23 cellular contexts compared by ENCODE assay signal in genomic region chr1:42866549-42866948, GRCh38.
"Had no signal": no experiment of that assay in that cellular context is flagged by ENCODE, and none has a peak within 500 bp of the region (broad histone marks: within the 10 kb centered on the region; RNA-seq: fewer than 3 reads in every experiment).

No MANE protein-coding gene starts in this region.

- H3K36me3 ChIP-seq: neural progenitor cell, ovary, right lobe of liver, sigmoid colon, stomach, tibial artery, transverse colon, upper lobe of right lung, vagina had no signal

- FAIRE-seq: small intestine had no signal

- H3K9me3 ChIP-seq: ovary, psoas muscle, right lobe of liver, sigmoid colon, testis, tibial artery, transverse colon, upper lobe of right lung, vagina had no signal

- DNase-seq: natural killer cell; occipital lobe; ovary; posterior cingulate gyrus; psoas muscle; right cardiac atrium; right lobe of liver; sigmoid colon; small intestine; stimulated activated CD4-positive, alpha-beta T cell treated with anti-CD3 and anti-CD28 coated beads, Interleukin-15, amount 100 ng/mL, for 24 hours; stimulated activated CD4-positive, alpha-beta T cell treated with anti-CD3 and anti-CD28 coated beads, Interleukin-2, amount 100 ng/mL, for 24 hours; stimulated activated CD4-positive, alpha-beta T cell treated with anti-CD3 and anti-CD28 coated beads, Interleukin-2, amount 100 ng/mL, for 48 hours; stimulated activated CD4-positive, alpha-beta T cell treated with anti-CD3 and anti-CD28 coated beads, Interleukin-4, amount 100 ng/mL, for 24 hours; stimulated activated naive B cell treated with anti-CD40 and anti-IgM and Interleukin-4, amounts not matched to agents 10 μg/mL and 1 μg/mL and 100 μg/mL, for 72 hours; stimulated activated naive CD4-positive, alpha-beta T cell treated with Interleukin-2 at 50 U/mL for 16 hours; stomach; testis; tibial artery; transverse colon; upper lobe of right lung had no signal

- H3K4me1 ChIP-seq: neural progenitor cell, parathyroid adenoma, psoas muscle, right lobe of liver, sigmoid colon, stomach, testis, tibial artery, transverse colon, upper lobe of right lung, vagina had no signal

- H3K27me3 ChIP-seq: neural progenitor cell, ovary, right lobe of liver, testis, vagina had no signal

- H3K27ac ChIP-seq: neural progenitor cell, ovary, parathyroid adenoma, psoas muscle, right lobe of liver, sigmoid colon, stomach, testis, tibial artery, transverse colon, upper lobe of right lung, vagina had no signal

- H3K4me3 ChIP-seq: neural progenitor cell, ovary, psoas muscle, right lobe of liver, sigmoid colon, stomach, testis, tibial artery, transverse colon, upper lobe of right lung, vagina had no signal
